10 cellular contexts compared by ENCODE assay signal in the genomic region with DNA sequence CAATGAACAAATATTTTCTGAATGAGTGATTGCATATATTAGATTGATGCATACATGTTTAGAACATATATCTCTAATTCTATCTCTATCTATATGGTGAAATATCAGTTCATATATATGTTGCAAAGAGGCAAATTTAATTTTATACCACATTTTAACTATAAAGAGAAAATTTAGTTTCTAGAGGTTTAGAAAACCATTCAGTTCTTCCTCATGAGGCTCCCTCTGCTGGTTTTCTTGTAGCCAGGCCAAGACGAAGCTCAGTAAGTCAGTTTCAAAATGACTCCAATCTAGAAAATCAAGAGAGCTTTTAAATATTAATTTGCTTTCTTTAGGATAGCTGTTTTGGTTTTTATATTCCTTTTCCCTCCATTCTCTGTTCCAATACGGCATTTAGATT.
DNase-seq lines count a peak whose midpoint lies in the region; ATAC-seq lines count a peak whose summit lies in the region.
"Had no signal": no experiment of that assay in that cellular context is flagged by ENCODE, and none has a peak within 500 bp of the region (broad histone marks: within the 10 kb centered on the region; RNA-seq: fewer than 3 reads in every experiment).

No MANE protein-coding gene starts in this region.

- ATAC-seq in GM19328 (IDR thresholded peaks at IDR 0.05; ENCODE audit: unreplicated experiment) = no peak
- no peak for ATAC-seq in GM18519 (IDR thresholded peaks at IDR 0.05; ENCODE audit: low FRiP score, unreplicated experiment)

- DNase-seq in ELR (ENCODE audit: low read depth) = peak; percentile 27
- peak; percentile 3 for DNase-seq in HCEC 1CT
- DNase-seq in amniotic epithelial cell (ENCODE audit: low read depth) = peak; percentile 27
- peak; percentile 1 for DNase-seq in midbrain (lab: John Stamatoyannopoulos, UW)
- DNase-seq in activated T-cell treated with anti-CD3 and anti-CD28 coated beads for 4 hours = no peak
- DNase-seq in NCI-H128 (lab: John Stamatoyannopoulos, UW; ENCODE audit: unreplicated experiment) = no peak
- DNase-seq: NCI-H510A treated with DMSO at 0.1 percent for 48 hours; stimulated activated CD8-positive, alpha-beta memory T cell treated with anti-CD3 and anti-CD28 coated beads, Interleukin-4, amount 100 ng/mL, for 48 hours had no signal

Comparison
In these comparisons a context has a peak if more than half of its experiments do, and no peak if none do; other contexts are left out.
1. DNase-seq: peak in ELR (single experiment), HCEC 1CT (single experiment), amniotic epithelial cell (single experiment) and midbrain (single experiment); none in activated T-cell treated with anti-CD3 and anti-CD28 coated beads for 4 hours (single experiment) and NCI-H128 (single experiment).